Comparison of ENCODE assay signal across 37 cellular contexts in genomic region chr15:92200891-92201290, GRCh38.
"Had no signal": no experiment of that assay in that cellular context is flagged by ENCODE, and none has a peak within 500 bp of the region (broad histone marks: within the 10 kb centered on the region; RNA-seq: fewer than 3 reads in every experiment).

No MANE protein-coding gene starts in this region.

- H3K9me3 Mint-ChIP-seq: activated CD4-positive, alpha-beta T cell treated with anti-CD3 and anti-CD28 coated beads, Interleukin-2, amount 10 ng/mL, durations not matched to agents 24 days and 14 days; activated T-helper 1 cell treated with anti-CD3 and anti-CD28 coated beads, Interleukin-12 subunit alpha, Interleukin-12 subunit beta, Interleukin-2, Interleukin-4 antibody, amounts not matched to agents 30 ng/mL and 10 ng/mL and 1 ng/mL, durations not matched to agents 14 hours and 24 hours and 36 hours; activated T-helper 2 cell treated with anti-CD3 and anti-CD28 coated beads, Interferon-gamma antibody, Interleukin-2, Interleukin-4, amounts not matched to agents 10 μg/mL and 5 μg/mL and 100 μg/mL, durations not matched to agents 14 hours and 24 hours and 36 hours; central memory CD8-positive, alpha-beta T cell; T-helper 2 cell treated with Interferon-gamma antibody and Interleukin-4, amounts not matched to agents 5 μg/mL and 100 μg/mL, for 36 hours had no signal

- H3K9me3 ChIP-seq: adrenal gland, ascending aorta had no signal

- H3K36me3 Mint-ChIP-seq: activated CD4-positive, alpha-beta memory T cell treated with anti-CD3 and anti-CD28 coated beads for 36 hours; activated CD8-positive, alpha-beta memory T cell treated with anti-CD3 and anti-CD28 coated beads, Interleukin-2, amount 10 ng/mL, durations not matched to agents 7 days and 5 days; activated naive CD4-positive, alpha-beta T cell treated with anti-CD3 and anti-CD28 coated beads, Interleukin-2, amount 50 U/mL, for 24 hours; activated naive CD8-positive, alpha-beta T cell treated with anti-CD3 and anti-CD28 coated beads for 36 hours; brain had no signal

- H3K4me1 Mint-ChIP-seq: activated CD4-positive, alpha-beta T cell treated with anti-CD3 and anti-CD28 coated beads for 36 hours; activated CD4-positive, alpha-beta T cell treated with anti-CD3 and anti-CD28 coated beads, Interleukin-2, amount 10 ng/mL, durations not matched to agents 24 days and 14 days; activated CD8-positive, alpha-beta memory T cell treated with anti-CD3 and anti-CD28 coated beads, Interleukin-2, amount 10 ng/mL, durations not matched to agents 7 days and 5 days; activated naive CD4-positive, alpha-beta T cell treated with anti-CD3 and anti-CD28 coated beads, Interleukin-2, amount 50 U/mL, for 24 hours; activated naive CD8-positive, alpha-beta T cell treated with anti-CD3 and anti-CD28 coated beads for 36 hours; activated naive CD8-positive, alpha-beta T cell treated with anti-CD3 and anti-CD28 coated beads, Interleukin-2, amount 50 U/mL, for 24 hours; central memory CD8-positive, alpha-beta T cell; T-helper 17 cell had no signal

- DNase-seq: activated CD4-positive, alpha-beta memory T cell treated with anti-CD3 and anti-CD28 coated beads for 36 hours; activated CD4-positive, alpha-beta T cell treated with anti-CD3 and anti-CD28 coated beads for 36 hours; activated CD4-positive, alpha-beta T cell treated with anti-CD3 and anti-CD28 coated beads, Interleukin-2, amount 10 ng/mL, durations not matched to agents 24 days and 14 days; activated CD4-positive, CD25-positive, alpha-beta regulatory T cell; activated CD4-positive, CD25-positive, alpha-beta regulatory T cell treated with anti-CD3 and anti-CD28 coated beads, Interleukin-2, amount 50 U/mL, for 72 hours; activated CD8-positive, alpha-beta memory T cell treated with anti-CD3 and anti-CD28 coated beads, Interleukin-2, amount 10 ng/mL, durations not matched to agents 7 days and 5 days; activated CD8-positive, alpha-beta memory T cell treated with anti-CD3 and anti-CD28 coated beads, Interleukin-2, amount 50 U/mL, for 4 hours; activated CD8-positive, alpha-beta T cell treated with anti-CD3 and anti-CD28 coated beads, Interleukin-2, amount 10 ng/mL, durations not matched to agents 7 days and 5 days; activated effector memory CD4-positive, alpha-beta T cell treated with anti-CD3 and anti-CD28 coated beads, Interleukin-2, amount 50 U/mL, for 16 hours; activated naive CD4-positive, alpha-beta T cell treated with anti-CD3 and anti-CD28 coated beads for 36 hours; activated naive CD8-positive, alpha-beta T cell treated with anti-CD3 and anti-CD28 coated beads for 36 hours; activated naive CD8-positive, alpha-beta T cell treated with anti-CD3 and anti-CD28 coated beads, Interleukin-2, amount 50 U/mL, for 24 hours; activated T-cell treated with anti-CD3 and anti-CD28 coated beads, Interleukin-2, amount 50 U/mL, for 1 hour; activated T-cell treated with anti-CD3 and anti-CD28 coated beads, Interleukin-2, amount 50 U/mL, for 48 hours; adrenal gland; amygdala; cortex of kidney; dermis blood vessel endothelial cell; effector CD8-positive, alpha-beta T cell; foreskin fibroblast; head of caudate nucleus; T-helper 1 cell; T-helper 17 cell; T1000; WERI-Rb-1 had no signal

- FAIRE-seq: colon, endometrium, endothelial cell of umbilical vein, frontal cortex had no signal

- ATAC-seq: activated CD4-positive, alpha-beta T cell treated with anti-CD3 and anti-CD28 coated beads for 36 hours; activated CD8-positive, alpha-beta memory T cell treated with anti-CD3 and anti-CD28 coated beads, Interleukin-2, amount 10 ng/mL, durations not matched to agents 7 days and 5 days; activated CD8-positive, alpha-beta T cell treated with anti-CD3 and anti-CD28 coated beads, Interleukin-2, amount 10 ng/mL, durations not matched to agents 7 days and 5 days; activated naive CD8-positive, alpha-beta T cell treated with anti-CD3 and anti-CD28 coated beads, Interleukin-2, amount 50 U/mL, for 24 hours; T-helper 17 cell had no signal

- H3K27me3 ChIP-seq: adrenal gland, ascending aorta had no signal

- H3K4me3 Mint-ChIP-seq: activated CD4-positive, alpha-beta memory T cell treated with anti-CD3 and anti-CD28 coated beads for 36 hours; activated CD4-positive, alpha-beta T cell treated with anti-CD3 and anti-CD28 coated beads for 36 hours; activated CD4-positive, alpha-beta T cell treated with anti-CD3 and anti-CD28 coated beads, Interleukin-2, amount 10 ng/mL, durations not matched to agents 24 days and 14 days; activated CD8-positive, alpha-beta memory T cell treated with anti-CD3 and anti-CD28 coated beads, Interleukin-2, amount 10 ng/mL, durations not matched to agents 7 days and 5 days; activated CD8-positive, alpha-beta T cell treated with anti-CD3 and anti-CD28 coated beads, Interleukin-2, amount 10 ng/mL, durations not matched to agents 7 days and 5 days; activated naive CD4-positive, alpha-beta T cell treated with anti-CD3 and anti-CD28 coated beads for 36 hours; activated naive CD4-positive, alpha-beta T cell treated with anti-CD3 and anti-CD28 coated beads, Interleukin-2, amount 50 U/mL, for 24 hours; activated naive CD8-positive, alpha-beta T cell treated with anti-CD3 and anti-CD28 coated beads for 36 hours; activated naive CD8-positive, alpha-beta T cell treated with anti-CD3 and anti-CD28 coated beads, Interleukin-2, amount 50 U/mL, for 24 hours; activated T-helper 1 cell treated with anti-CD3 and anti-CD28 coated beads, Interleukin-12 subunit alpha, Interleukin-12 subunit beta, Interleukin-2, Interleukin-4 antibody, amounts not matched to agents 30 ng/mL and 10 ng/mL and 1 ng/mL, durations not matched to agents 14 hours and 24 hours and 36 hours; brain; central memory CD8-positive, alpha-beta T cell; T-helper 17 cell; T-helper 2 cell treated with Interferon-gamma antibody and Interleukin-4, amounts not matched to agents 5 μg/mL and 100 μg/mL, for 36 hours had no signal

- H3K36me3 ChIP-seq: adrenal gland, ascending aorta, WERI-Rb-1 had no signal

- H3K4me1 ChIP-seq: adrenal gland, ascending aorta had no signal

- H3K27ac ChIP-seq: adrenal gland, ascending aorta, epithelial cell of prostate, WERI-Rb-1 had no signal

- H3K27ac Mint-ChIP-seq: activated CD4-positive, alpha-beta memory T cell treated with anti-CD3 and anti-CD28 coated beads for 36 hours; activated CD4-positive, alpha-beta T cell treated with anti-CD3 and anti-CD28 coated beads for 36 hours; activated CD4-positive, alpha-beta T cell treated with anti-CD3 and anti-CD28 coated beads, Interleukin-2, amount 10 ng/mL, durations not matched to agents 24 days and 14 days; activated CD8-positive, alpha-beta memory T cell treated with anti-CD3 and anti-CD28 coated beads, Interleukin-2, amount 10 ng/mL, durations not matched to agents 7 days and 5 days; activated CD8-positive, alpha-beta T cell treated with anti-CD3 and anti-CD28 coated beads, Interleukin-2, amount 10 ng/mL, durations not matched to agents 7 days and 5 days; activated naive CD4-positive, alpha-beta T cell treated with anti-CD3 and anti-CD28 coated beads for 36 hours; activated naive CD4-positive, alpha-beta T cell treated with anti-CD3 and anti-CD28 coated beads, Interleukin-2, amount 50 U/mL, for 24 hours; activated naive CD8-positive, alpha-beta T cell treated with anti-CD3 and anti-CD28 coated beads for 36 hours; activated naive CD8-positive, alpha-beta T cell treated with anti-CD3 and anti-CD28 coated beads, Interleukin-2, amount 50 U/mL, for 24 hours; activated T-helper 1 cell treated with anti-CD3 and anti-CD28 coated beads, Interleukin-12 subunit alpha, Interleukin-12 subunit beta, Interleukin-2, Interleukin-4 antibody, amounts not matched to agents 30 ng/mL and 10 ng/mL and 1 ng/mL, durations not matched to agents 14 hours and 24 hours and 36 hours; activated T-helper 2 cell treated with anti-CD3 and anti-CD28 coated beads, Interferon-gamma antibody, Interleukin-2, Interleukin-4, amounts not matched to agents 10 μg/mL and 5 μg/mL and 100 μg/mL, durations not matched to agents 14 hours and 24 hours and 36 hours; brain; T-helper 17 cell; T-helper 2 cell treated with Interferon-gamma antibody and Interleukin-4, amounts not matched to agents 5 μg/mL and 100 μg/mL, for 36 hours had no signal

- H3K4me3 ChIP-seq: adrenal gland, ascending aorta had no signal
